Comparison of ENCODE assay signal across 20 cellular contexts in the genomic region with DNA sequence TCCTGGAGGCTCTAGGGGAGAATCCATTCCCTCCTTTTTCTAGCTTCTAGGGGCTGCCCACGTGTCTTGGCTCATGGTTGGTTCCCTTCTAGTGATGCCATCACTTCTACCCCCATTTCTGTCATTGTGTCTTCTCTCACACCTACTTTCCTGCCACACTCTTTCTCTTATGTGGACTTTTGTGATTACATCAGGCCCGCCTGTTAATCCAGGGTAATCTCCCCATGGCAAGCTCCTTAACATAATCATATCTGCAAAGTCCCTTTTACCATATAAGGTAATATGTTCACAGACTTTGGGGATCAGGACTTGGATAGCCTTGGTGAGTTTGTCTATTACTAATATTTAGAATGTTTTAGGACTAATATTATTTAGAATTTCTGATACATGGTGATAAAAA.
DNase-seq lines count a peak whose midpoint lies in the region; ATAC-seq and TF ChIP-seq lines count a peak whose summit lies in the region.
"Had no signal": no experiment of that assay in that cellular context is flagged by ENCODE, and none has a peak within 500 bp of the region (broad histone marks: within the 10 kb centered on the region; RNA-seq: fewer than 3 reads in every experiment).

No MANE protein-coding gene starts in this region.

- no peaks in the 10 kb centered on the region for H3K4me1 Mint-ChIP-seq in T-helper 17 cell
- H3K4me1 Mint-ChIP-seq: B cell had no signal

- H3K27ac Mint-ChIP-seq in T-helper 17 cell, result no peak overlapping the region
- H3K27ac Mint-ChIP-seq: B cell; CD4-positive, alpha-beta T cell; CD8-positive, alpha-beta T cell had no signal

- H3K27ac ChIP-seq in HEK293 (ENCODE audit: extremely low read depth, low read depth, low read length), result no peak overlapping the region
- no peak overlapping the region; the same call in 1 of the 2 replicates for H3K27ac ChIP-seq in WERI-Rb-1
- H3K27ac ChIP-seq: 22Rv1; A549; BLaER1 treated with 17β-estradiol and CSF1 and Interleukin-3, amounts not matched to agents 10 nM and 100 nM; C4-2B had no signal

- H3K27me3 Mint-ChIP-seq in T-helper 17 cell, result peaks cover 12% of the 10 kb centered on the region
- H3K27me3 Mint-ChIP-seq: B cell had no signal

- H3K4me1 ChIP-seq in HEK293 (ENCODE audit: control insufficient read depth, insufficient read depth, low read length), result no peaks in the 10 kb centered on the region
- H3K4me1 ChIP-seq: A549; BLaER1 treated with 17β-estradiol and CSF1 and Interleukin-3, amounts not matched to agents 10 nM and 100 nM; Caco-2 had no signal

- H3K27me3 ChIP-seq in WERI-Rb-1 (ENCODE audit: insufficient read depth, low read depth, severe bottlenecking), result no peaks in the 10 kb centered on the region
- H3K27me3 ChIP-seq: BLaER1 treated with 17β-estradiol and CSF1 and Interleukin-3, amounts not matched to agents 10 nM and 100 nM had no signal

- H3K36me3 ChIP-seq in HEK293 (ENCODE audit: control insufficient read depth in 2 of 2, insufficient read depth in 1 of 2, low read length in 2 of 2), result no peaks in the 10 kb centered on the region
- no peaks in the 10 kb centered on the region for H3K36me3 ChIP-seq in WERI-Rb-1
- H3K36me3 ChIP-seq: BLaER1 treated with 17β-estradiol and CSF1 and Interleukin-3, amounts not matched to agents 10 nM and 100 nM had no signal

- POLR2A ChIA-PET in HEK293 (lab: Yijun Ruan, JAX), result no interaction called here

- no peak overlapping the region for H3K4me3 Mint-ChIP-seq in T-helper 17 cell
- H3K4me3 Mint-ChIP-seq: B cell; CD4-positive, alpha-beta T cell; CD8-positive, alpha-beta T cell had no signal

- peak; percentile 30 for DNase-seq in D341Med (ENCODE audit: low spot score)
- DNase-seq in NCI-H82 (lab: John Stamatoyannopoulos, UW), result peak; percentile 86
- DNase-seq in WERI-Rb-1, result peak; percentile 70
- no peak for DNase-seq in RPMI8226
- DNase-seq in hepatic stellate cell (ENCODE audit: low spot score), result no peak
- DNase-seq in T-helper 17 cell, result no peak
- DNase-seq: AML-193; Caco-2; Calu3; CD4-positive, alpha-beta T cell; CD8-positive, alpha-beta T cell; DMS79 treated with DMSO at 0.1 percent for 48 hours; GF-D8 had no signal

- ATAC-seq in GM18858 (IDR thresholded peaks at IDR 0.05; ENCODE audit: unreplicated experiment), result no peak
- ATAC-seq in T-helper 17 cell, result no peak
- ATAC-seq: A549; CD8-positive, alpha-beta T cell had no signal

- CTCF ChIA-PET in HEK293 (lab: Yijun Ruan, JAX), result interaction anchor here (0.7 kb wide), 1 partner anchor 30 kb away, joined by 5 read pairs; no protein-coding TSS in a partner anchor

- TF ChIP-seq CTCF in HEK293 (tag by site-specific recombination; IDR thresholded peaks at IDR 0.05) (no peak), WERI-Rb-1 (IDR thresholded peaks at IDR 0.05; ENCODE audit: low read depth, low read length) (no peak)

- H3K4me3 ChIP-seq in HEK293 (ENCODE audit: low read depth, low read length) (no peak overlapping the region), WERI-Rb-1 (ENCODE audit: low read depth, low read length) (no peak overlapping the region)
- H3K4me3 ChIP-seq: A549; BLaER1 treated with 17β-estradiol and CSF1 and Interleukin-3, amounts not matched to agents 10 nM and 100 nM had no signal

- no peaks in the 10 kb centered on the region for H3K36me3 Mint-ChIP-seq in T-helper 17 cell (ENCODE audit: low read depth)
- H3K36me3 Mint-ChIP-seq: CD8-positive, alpha-beta T cell had no signal

- H3K9me3 ChIP-seq in HEK293 (ENCODE audit: control insufficient read depth, insufficient read depth, low read depth, low read length), result no peaks in the 10 kb centered on the region
- peaks cover 7% of the 10 kb centered on the region for H3K9me3 ChIP-seq in WERI-Rb-1 (ENCODE audit: severe bottlenecking)
- no peaks in the 10 kb centered on the region for H3K9me3 ChIP-seq in T-helper 17 cell (ENCODE audit: control insufficient read depth, low read length, poor library complexity, severe bottlenecking)
- H3K9me3 ChIP-seq: A549, Caco-2 had no signal

TF ChIP-seq in HEK293, 187 proteins besides CTCF, POLR2A, EP300 and RAD21:
- TF ChIP-seq ZNF2 (tag by site-specific recombination; IDR thresholded peaks at IDR 0.05) (no peak), SCRT2 (tag by site-specific recombination; IDR thresholded peaks at IDR 0.05) (peak; percentile 76), ZSCAN30 (tag by site-specific recombination; IDR thresholded peaks at IDR 0.05) (no peak)

Comparison
In these comparisons a context has a peak if more than half of its experiments do, and no peak if none do; other contexts are left out.
1. DNase-seq: peak in D341Med (single experiment), NCI-H82 (single experiment) and WERI-Rb-1 (single experiment); none in RPMI8226 (single experiment), hepatic stellate cell (single experiment) and T-helper 17 cell (0 of 3).